In genomic region chr16:72493681-72494415, GRCh38 we compare ENCODE assay signal across 18 cellular contexts.
DNase-seq lines count a peak whose midpoint lies in the region; ATAC-seq and TF ChIP-seq lines count a peak whose summit lies in the region.
"Had no signal": no experiment of that assay in that cellular context is flagged by ENCODE, and none has a peak within 500 bp of the region (broad histone marks: within the 10 kb centered on the region; RNA-seq: fewer than 3 reads in every experiment).

No MANE protein-coding gene starts in this region.

- no peak overlapping the region for H3K4me3 Mint-ChIP-seq in MCF 10A (ENCODE audit: unreplicated experiment)
- H3K4me3 Mint-ChIP-seq: activated CD4-positive, alpha-beta T cell treated with anti-CD3 and anti-CD28 coated beads for 36 hours; IgD-negative memory B cell; natural killer cell treated with Interleukin-12 subunit alpha and Interleukin-12 subunit beta and Interleukin-15 and Interleukin-18, amount 100 ng/mL, for 72 hours had no signal

- H3K27ac ChIP-seq in breast epithelium (no peak overlapping the region), SK-N-SH (ENCODE audit: low read depth in 2 of 2, low read length in 1 of 2) (peak overlapping the region; percentile 47 to 86; a peak in 3 of 4 replicates), prostate gland (no peak overlapping the region)

- H3K9me3 ChIP-seq in breast epithelium: no peaks in the 10 kb centered on the region
- no peaks in the 10 kb centered on the region for H3K9me3 ChIP-seq in SK-N-SH
- H3K9me3 ChIP-seq in prostate gland: no peaks in the 10 kb centered on the region

- TF ChIP-seq POLR2A in breast epithelium (IDR thresholded peaks at IDR 0.05): no peak
- TF ChIP-seq POLR2A in prostate gland (IDR thresholded peaks at IDR 0.05): no peak

- CTCF ChIA-PET in MCF 10A (lab: Yijun Ruan, JAX) (interaction anchor here (1.0 kb wide), 1 partner anchor 339 kb away, joined by 3 read pairs; no protein-coding TSS in a partner anchor), SK-N-SH (lab: Yijun Ruan, JAX) (interaction anchor here (0.9 to 2.0 kb wide), 2 partner anchors 354 to 369 kb away, joined by 3 to 7 read pairs; no protein-coding TSS in a partner anchor)

- peak overlapping the region; percentile 66 for H2AFZ ChIP-seq in SK-N-SH (ENCODE audit: low read depth)

- H3K9me3 Mint-ChIP-seq in MCF 10A (ENCODE audit: unreplicated experiment): no peaks in the 10 kb centered on the region
- H3K9me3 Mint-ChIP-seq: activated naive CD4-positive, alpha-beta T cell treated with anti-CD3 and anti-CD28 coated beads, Interleukin-2, amount 50 U/mL, for 72 hours; IgD-negative memory B cell; natural killer cell treated with Interleukin-12 subunit alpha and Interleukin-12 subunit beta and Interleukin-15 and Interleukin-18, amount 100 ng/mL, for 72 hours had no signal

- H3K4me2 ChIP-seq in SK-N-SH: peak overlapping the region; percentile 70

- H3K4me1 ChIP-seq in breast epithelium: no peaks in the 10 kb centered on the region
- peaks cover 0 to 17% of the 10 kb centered on the region in 2 experiments; a peak in 2 of 4 replicates for H3K4me1 ChIP-seq in SK-N-SH (ENCODE audit: control insufficient read depth in 1 of 2, insufficient read depth in 2 of 2, low read depth in 1 of 2, low read length in 1 of 2)
- H3K4me1 ChIP-seq in prostate gland (replicated peaks): no peaks in the 10 kb centered on the region

- peak overlapping the region; percentile 55; the same call in 1 of the 2 replicates for H3K9ac ChIP-seq in SK-N-SH

- peak in 1 of 2 experiments; percentile 73; a peak in 1 of 4 replicates for TF ChIP-seq EP300 in SK-N-SH (IDR thresholded peaks at IDR 0.05; ENCODE audit: borderline replicate concordance in 1 of 2, low read depth in 1 of 2, low read length in 1 of 2)

- no peaks in the 10 kb centered on the region for H3K79me2 ChIP-seq in SK-N-SH (ENCODE audit: insufficient read depth)

- intact Hi-C loops in MCF 10A (cut with micrococcal nuclease) (no loop called here), breast epithelium (cut with DNase I; ENCODE audit: low total_unique reads) (no loop called here), prostate gland (cut with DNase I) (no loop called here)

- no peak for TF ChIP-seq CTCF in MCF 10A (IDR thresholded peaks at IDR 0.05; ENCODE audit: unreplicated experiment)
- TF ChIP-seq CTCF in breast epithelium (IDR thresholded peaks at IDR 0.05): no peak
- no peak for TF ChIP-seq CTCF in SK-N-SH (IDR thresholded peaks at IDR 0.05)
- no peak for TF ChIP-seq CTCF in fibroblast of mammary gland (conservative IDR thresholded peaks at IDR 0.05; ENCODE audit: control insufficient read depth, insufficient read depth, low read depth, low read length)
- TF ChIP-seq CTCF in prostate gland (IDR thresholded peaks at IDR 0.05): no peak

- H4K20me1 ChIP-seq in SK-N-SH (ENCODE audit: insufficient read depth): no peaks in the 10 kb centered on the region

- no peak for ATAC-seq in HG02840 (IDR thresholded peaks at IDR 0.05; ENCODE audit: low FRiP score, unreplicated experiment)
- ATAC-seq: activated CD4-positive, alpha-beta T cell treated with anti-CD3 and anti-CD28 coated beads for 36 hours; activated naive CD4-positive, alpha-beta T cell treated with anti-CD3 and anti-CD28 coated beads, Interleukin-2, amount 50 U/mL, for 72 hours; HCT116; natural killer cell treated with Interleukin-12 subunit alpha and Interleukin-12 subunit beta and Interleukin-15 and Interleukin-18, amount 100 ng/mL, for 72 hours had no signal

- no TSS peak for BruUV-seq in MCF 10A (replicated peaks; lab: Mats Ljungman, UMichigan)

- no peak for TF ChIP-seq RAD21 in SK-N-SH (IDR thresholded peaks at IDR 0.05; ENCODE audit: low read length)

- no peaks in the 10 kb centered on the region for H3K9me2 ChIP-seq in SK-N-SH

- WGBS in SK-N-SH (ENCODE audit: low lambda C conversion rate): 17% methylated on average over 9 of the region's 9 CpGs
- 81% methylated on average over 9 of the region's 9 CpGs for WGBS in prostate gland

- H3K4me3 ChIP-seq in breast epithelium: no peak overlapping the region
- H3K4me3 ChIP-seq in SK-N-SH (ENCODE audit: low read depth in 2 of 2, low read length in 1 of 2): peak overlapping the region; percentile 19 to 48; a peak in 3 of 4 replicates
- no peak overlapping the region for H3K4me3 ChIP-seq in fibroblast of mammary gland (ENCODE audit: control insufficient read depth, low read depth, low read length)
- no peak overlapping the region for H3K4me3 ChIP-seq in prostate gland

- H3K27me3 ChIP-seq in breast epithelium (no peaks in the 10 kb centered on the region), SK-N-SH (ENCODE audit: insufficient read depth) (no peaks in the 10 kb centered on the region), prostate gland (replicated peaks; ENCODE audit: insufficient read depth) (no peaks in the 10 kb centered on the region)

- POLR2A ChIA-PET in MCF 10A (lab: Yijun Ruan, JAX) (interaction anchor here (0.5 kb wide), 1 partner anchor 562 kb away, joined by 3 read pairs; no protein-coding TSS in a partner anchor), SK-N-SH (lab: Yijun Ruan, JAX) (no interaction called here)

- peaks cover 6% of the 10 kb centered on the region for H3K4me1 Mint-ChIP-seq in MCF 10A (ENCODE audit: insufficient read depth, unreplicated experiment)
- H3K4me1 Mint-ChIP-seq: activated CD4-positive, alpha-beta T cell treated with anti-CD3 and anti-CD28 coated beads for 36 hours; IgD-negative memory B cell had no signal

- no peaks in the 10 kb centered on the region for H3K27me3 Mint-ChIP-seq in MCF 10A (ENCODE audit: insufficient read depth, unreplicated experiment)
- H3K27me3 Mint-ChIP-seq: activated CD4-positive, alpha-beta T cell treated with anti-CD3 and anti-CD28 coated beads for 36 hours; IgD-negative memory B cell; natural killer cell treated with Interleukin-12 subunit alpha and Interleukin-12 subunit beta and Interleukin-15 and Interleukin-18, amount 100 ng/mL, for 72 hours had no signal

- H3F3A ChIP-seq in SK-N-SH (replicated peaks; ENCODE audit: insufficient read depth): peaks cover 26% of the 10 kb centered on the region

- H3K27ac Mint-ChIP-seq in MCF 10A (ENCODE audit: low read depth, unreplicated experiment): peak overlapping the region; percentile 44
- H3K27ac Mint-ChIP-seq: activated CD4-positive, alpha-beta T cell treated with anti-CD3 and anti-CD28 coated beads for 36 hours; activated naive CD4-positive, alpha-beta T cell treated with anti-CD3 and anti-CD28 coated beads, Interleukin-2, amount 50 U/mL, for 72 hours; IgD-negative memory B cell; natural killer cell treated with Interleukin-12 subunit alpha and Interleukin-12 subunit beta and Interleukin-15 and Interleukin-18, amount 100 ng/mL, for 72 hours had no signal

- no peaks in the 10 kb centered on the region for H3K36me3 ChIP-seq in breast epithelium
- no peaks in the 10 kb centered on the region for H3K36me3 ChIP-seq in SK-N-SH (replicated peaks in 1 of 2; ENCODE audit: control insufficient read depth in 1 of 2, insufficient read depth in 2 of 2, low read length in 1 of 2)
- H3K36me3 ChIP-seq in prostate gland: no peaks in the 10 kb centered on the region

- H3K36me3 Mint-ChIP-seq in MCF 10A (ENCODE audit: insufficient read depth, unreplicated experiment): no peaks in the 10 kb centered on the region
- H3K36me3 Mint-ChIP-seq: activated naive CD4-positive, alpha-beta T cell treated with anti-CD3 and anti-CD28 coated beads, Interleukin-2, amount 50 U/mL, for 72 hours; IgD-negative memory B cell; natural killer cell treated with Interleukin-12 subunit alpha and Interleukin-12 subunit beta and Interleukin-15 and Interleukin-18, amount 100 ng/mL, for 72 hours had no signal

- no peak for DNase-seq in MCF 10A (ENCODE audit: unreplicated experiment)
- no peak for DNase-seq in breast epithelium (ENCODE audit: low spot score in 2 of 2)
- no peak for DNase-seq in SK-N-SH
- DNase-seq in fibroblast of mammary gland (ENCODE audit: low read depth): peak; percentile 52
- no peak for DNase-seq in LoVo (ENCODE audit: low spot score)
- DNase-seq in prostate gland (ENCODE audit: low spot score): no peak
- no peak for DNase-seq in activated CD4-positive, alpha-beta T cell treated with anti-CD3 and anti-CD28 coated beads, Interleukin-2, amount 50 U/mL, for 4 hours
- DNase-seq: 8988T; activated CD4-positive, alpha-beta T cell treated with anti-CD3 and anti-CD28 coated beads for 36 hours; central memory CD4-positive, alpha-beta T cell; mammary epithelial cell; NCI-H1048; RPMI8226 had no signal

TF ChIP-seq in SK-N-SH, 30 proteins besides CTCF, POLR2A, EP300 and RAD21:
- peak; percentile 71 for TF ChIP-seq JUND (IDR thresholded peaks at IDR 0.05)
- TF ChIP-seq RXRA (IDR thresholded peaks at IDR 0.05; ENCODE audit: borderline replicate concordance, low read depth): no peak
- TF ChIP-seq NFIC (IDR thresholded peaks at IDR 0.05; ENCODE audit: borderline replicate concordance): peak; percentile 47; the same call in 1 of the 2 replicates
- TF ChIP-seq FOSL2 (IDR thresholded peaks at IDR 0.05; ENCODE audit: borderline replicate concordance, low read depth): peak; percentile 68; the same call in 1 of the 2 replicates
- no peak for TF ChIP-seq USF1 (IDR thresholded peaks at IDR 0.05; ENCODE audit: borderline replicate concordance, low read depth)
- peak; percentile 86 for TF ChIP-seq MEF2A (IDR thresholded peaks at IDR 0.05; ENCODE audit: borderline replicate concordance, low read depth)
- peak; percentile 70 for TF ChIP-seq TCF12 (IDR thresholded peaks at IDR 0.05)
- TF ChIP-seq, protein P1, sequence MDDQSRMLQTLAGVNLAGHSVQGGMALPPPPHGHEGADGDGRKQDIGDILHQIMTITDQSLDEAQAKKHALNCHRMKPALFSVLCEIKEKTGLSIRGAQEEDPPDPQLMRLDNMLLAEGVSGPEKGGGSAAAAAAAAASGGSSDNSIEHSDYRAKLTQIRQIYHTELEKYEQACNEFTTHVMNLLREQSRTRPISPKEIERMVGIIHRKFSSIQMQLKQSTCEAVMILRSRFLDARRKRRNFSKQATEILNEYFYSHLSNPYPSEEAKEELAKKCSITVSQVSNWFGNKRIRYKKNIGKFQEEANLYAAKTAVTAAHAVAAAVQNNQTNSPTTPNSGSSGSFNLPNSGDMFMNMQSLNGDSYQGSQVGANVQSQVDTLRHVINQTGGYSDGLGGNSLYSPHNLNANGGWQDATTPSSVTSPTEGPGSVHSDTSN (IDR thresholded peaks at IDR 0.05): peak; percentile 83
- TF ChIP-seq TEAD4 (IDR thresholded peaks at IDR 0.05; ENCODE audit: borderline replicate concordance, insufficient read depth): peak; percentile 48; the same call in 1 of the 2 replicates

Comparison
In these comparisons a context has a peak if more than half of its experiments do, and no peak if none do; other contexts are left out.
1. H3K27ac ChIP-seq: peak in SK-N-SH (2 of 2); none in breast epithelium (0 of 2) and prostate gland (0 of 2).
2. H3K4me3 ChIP-seq: peak in SK-N-SH (2 of 2); none in breast epithelium (0 of 3), fibroblast of mammary gland (single experiment) and prostate gland (0 of 2).